23 cellular contexts compared by ENCODE assay signal in the genomic region with DNA sequence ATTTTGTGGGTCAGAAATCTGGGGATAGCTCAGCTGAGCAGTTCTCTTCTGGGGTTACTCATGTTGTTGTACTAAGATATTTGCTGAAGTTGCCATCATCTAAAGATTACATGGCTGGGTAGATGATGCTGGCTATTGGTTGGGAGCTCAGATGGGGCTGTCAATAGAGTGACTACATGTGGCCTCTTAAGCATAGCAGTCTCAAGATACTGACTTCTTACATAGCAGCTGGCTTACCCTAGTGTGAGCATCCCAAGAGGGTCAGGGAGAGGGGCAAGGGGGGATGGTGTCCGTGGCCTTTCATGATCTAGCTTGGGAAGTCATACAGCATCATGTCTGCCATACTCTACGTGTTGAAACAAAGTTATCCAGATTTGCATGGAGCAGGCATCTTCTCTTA.
"Had no signal": no experiment of that assay in that cellular context is flagged by ENCODE, and none has a peak within 500 bp of the region (broad histone marks: within the 10 kb centered on the region; RNA-seq: fewer than 3 reads in every experiment).

No MANE protein-coding gene starts in this region.

- DNase-seq: colonic mucosa; cortex of kidney; dermis blood vessel endothelial cell; dorsolateral prefrontal cortex; effector CD4-positive, alpha-beta T cell; effector CD8-positive, alpha-beta T cell; effector memory CD4-positive, alpha-beta T cell; effector memory CD8-positive, alpha-beta T cell; erythroblast; esophagus squamous epithelium; foreskin fibroblast; foreskin keratinocyte; foreskin melanocyte; gastrocnemius medialis; glutamatergic neuron; head of caudate nucleus; heart left ventricle; heart right ventricle had no signal

- H3K4me3 ChIP-seq: colonic mucosa, coronary artery, dorsolateral prefrontal cortex, esophagus squamous epithelium, gastrocnemius medialis, gastroesophageal sphincter, heart left ventricle, heart right ventricle had no signal

- H3K27ac ChIP-seq: colonic mucosa, coronary artery, dorsolateral prefrontal cortex, epithelial cell of prostate, esophagus squamous epithelium, foreskin keratinocyte, gastrocnemius medialis, gastroesophageal sphincter, heart left ventricle, heart right ventricle had no signal

- H3K4me1 ChIP-seq: colonic mucosa, foreskin keratinocyte, gastrocnemius medialis had no signal

- H3K9me3 Mint-ChIP-seq: dendritic cell treated with granulocyte-macrophage colony-stimulating factor and Interleukin-4, amounts not matched to agents 40 ng/mL and 50 ng/mL, for 4 days had no signal

- H3K36me3 ChIP-seq: colonic mucosa, esophagus squamous epithelium, gastrocnemius medialis, gastroesophageal sphincter, heart left ventricle, heart right ventricle had no signal

- H3K4me3 Mint-ChIP-seq: dendritic cell treated with granulocyte-macrophage colony-stimulating factor and Interleukin-4, amounts not matched to agents 40 ng/mL and 50 ng/mL, for 4 days; effector memory CD8-positive, alpha-beta T cell had no signal

- H3K27me3 ChIP-seq: foreskin keratinocyte had no signal

- H3K9me3 ChIP-seq: colonic mucosa, esophagus squamous epithelium, gastrocnemius medialis, gastroesophageal sphincter, heart left ventricle, heart right ventricle had no signal

- H3K27ac Mint-ChIP-seq: dendritic cell treated with granulocyte-macrophage colony-stimulating factor and Interleukin-4, amounts not matched to agents 40 ng/mL and 50 ng/mL, for 4 days; effector memory CD8-positive, alpha-beta T cell had no signal

- ATAC-seq: effector memory CD8-positive, alpha-beta T cell; esophagus mucosa; foreskin keratinocyte; gastrocnemius medialis; gastroesophageal sphincter; heart left ventricle; heart right ventricle had no signal
